ENCODE assay signal across 1 cellular context in genomic region chr2:151651274-151651673, GRCh38.
TF ChIP-seq lines count a peak whose summit lies in the region.

No MANE protein-coding gene starts in this region.

TF ChIP-seq in K562, 482 proteins besides CTCF, POLR2A, EP300 and RAD21 (continued from another document and continues in another):
- no peak for TF ChIP-seq CHD7 (IDR thresholded peaks at IDR 0.05; ENCODE audit: low read depth, low read length)
- no peak for TF ChIP-seq ZNF740 (CRISPR knock-in tag; IDR thresholded peaks at IDR 0.05)
- TF ChIP-seq ZNF740 (tag; IDR thresholded peaks at IDR 0.05) = no peak
- TF ChIP-seq TEAD2 (tag; IDR thresholded peaks at IDR 0.05) = no peak
- peak; percentile 87 for TF ChIP-seq ATF3 (IDR thresholded peaks at IDR 0.05)
- TF ChIP-seq ATF3 (CRISPR knock-in tag; conservative IDR thresholded peaks at IDR 0.05) = no peak
- no peak for TF ChIP-seq KDM2B (CRISPR knock-in tag; IDR thresholded peaks at IDR 0.05)
- TF ChIP-seq SREBF1 (IDR thresholded peaks at IDR 0.05; ENCODE audit: borderline replicate concordance, low read depth, low read length) = no peak
- no peak for TF ChIP-seq XRCC4 (IDR thresholded peaks at IDR 0.05; ENCODE audit: extremely low read depth, insufficient read depth, insufficient read length)
- no peak for TF ChIP-seq TAF7 (tag; IDR thresholded peaks at IDR 0.05)
- TF ChIP-seq SIRT6 (IDR thresholded peaks at IDR 0.05; ENCODE audit: low read depth, low read length) = no peak
- TF ChIP-seq TAF9B (IDR thresholded peaks at IDR 0.05; ENCODE audit: partially characterized antibody) = no peak
- TF ChIP-seq PTBP1 (IDR thresholded peaks at IDR 0.05; ENCODE audit: low read depth, low read length) = no peak
- no peak for TF ChIP-seq TSHZ1 (CRISPR knock-in tag; IDR thresholded peaks at IDR 0.05)
- no peak for TF ChIP-seq ZC3H4 (CRISPR knock-in tag; IDR thresholded peaks at IDR 0.05; ENCODE audit: borderline replicate concordance)
- TF ChIP-seq ZNF668 (CRISPR knock-in tag; IDR thresholded peaks at IDR 0.05) = no peak
- TF ChIP-seq NEUROD1 (IDR thresholded peaks at IDR 0.05; ENCODE audit: borderline replicate concordance, low read depth, low read length, partially characterized antibody) = no peak
- peak; percentile 37; the same call in 1 of the 2 replicates for TF ChIP-seq CREM (IDR thresholded peaks at IDR 0.05; ENCODE audit: low read depth)
- TF ChIP-seq CREB1 (IDR thresholded peaks at IDR 0.05) = no peak
- TF ChIP-seq CREB1 (CRISPR knock-in tag; IDR thresholded peaks at IDR 0.05) = no peak
- no peak for TF ChIP-seq ETS1 (conservative IDR thresholded peaks at IDR 0.05; ENCODE audit: control insufficient read depth, low read depth, low read length)
- no peak for TF ChIP-seq RUNX1 (IDR thresholded peaks at IDR 0.05; ENCODE audit: low read depth)
- no peak for TF ChIP-seq RNF2 (IDR thresholded peaks at IDR 0.05)
- no peak for TF ChIP-seq BRF2 (IDR thresholded peaks at IDR 0.05; ENCODE audit: borderline replicate concordance, insufficient read depth, insufficient read length)
- no peak for TF ChIP-seq ZNF398 (CRISPR knock-in tag; IDR thresholded peaks at IDR 0.05)
- no peak for TF ChIP-seq HDAC8 (tag; IDR thresholded peaks at IDR 0.05)
- TF ChIP-seq MCM2 (IDR thresholded peaks at IDR 0.05; ENCODE audit: low read depth) = no peak
- TF ChIP-seq SP1 (CRISPR knock-in tag; IDR thresholded peaks at IDR 0.05) = 0 out of 2 replicates have a peak, but pooled peaks have one; percentile 28
- no peak for TF ChIP-seq CEBPG (CRISPR knock-in tag; IDR thresholded peaks at IDR 0.05)
- peak in 1 of 2 experiments; percentile 77; a peak in 2 of 4 replicates for TF ChIP-seq CEBPG (tag; conservative IDR thresholded peaks at IDR 0.05 in 1 of 2, IDR thresholded peaks at IDR 0.05 in 1 of 2)
- TF ChIP-seq MYC (IDR thresholded peaks at IDR 0.05; ENCODE audit: low read depth, low read length) = 0 out of 2 replicates have a peak, but pooled peaks have one; percentile 12
- no peak for TF ChIP-seq MYC (CRISPR knock-in tag; IDR thresholded peaks at IDR 0.05; ENCODE audit: borderline replicate concordance, low read depth)
- no peak; a peak in 1 of 4 replicates for TF ChIP-seq TEAD1 (CRISPR knock-in tag; IDR thresholded peaks at IDR 0.05)
- no peak for TF ChIP-seq E2F3 (CRISPR knock-in tag; IDR thresholded peaks at IDR 0.05)
- TF ChIP-seq ZNF764 (CRISPR knock-in tag; IDR thresholded peaks at IDR 0.05; ENCODE audit: low read depth) = no peak
- no peak for TF ChIP-seq ZNF282 (CRISPR knock-in tag; IDR thresholded peaks at IDR 0.05)
- TF ChIP-seq ZNF449 (CRISPR knock-in tag; IDR thresholded peaks at IDR 0.05) = no peak
- TF ChIP-seq PML (IDR thresholded peaks at IDR 0.05; ENCODE audit: low read length) = peak; percentile 76; the same call in 1 of the 2 replicates
- no peak for TF ChIP-seq RFX1 (IDR thresholded peaks at IDR 0.05)
- no peak for TF ChIP-seq POU5F1 (IDR thresholded peaks at IDR 0.05; ENCODE audit: borderline replicate concordance, low read depth, low read length, partially characterized antibody)
- no peak for TF ChIP-seq ZSCAN29 (IDR thresholded peaks at IDR 0.05)
- TF ChIP-seq NBN (IDR thresholded peaks at IDR 0.05; ENCODE audit: low read depth) = no peak
